ENCODE assay signal across 1 cellular context in genomic region chr10:91589656-91590035, GRCh38.
TF ChIP-seq lines count a peak whose summit lies in the region.

No MANE protein-coding gene starts in this region.

TF ChIP-seq in K562, 482 proteins besides CTCF, POLR2A, EP300 and RAD21:
- TF ChIP-seq PBX2 (CRISPR knock-in tag; IDR thresholded peaks at IDR 0.05; ENCODE audit: low read depth) (no peak), PBX2 (tag; conservative IDR thresholded peaks at IDR 0.05; ENCODE audit: low read depth) (0 out of 2 replicates have a peak, but pooled peaks have one; percentile 4), ZBTB7A (IDR thresholded peaks at IDR 0.05; ENCODE audit: borderline replicate concordance, control insufficient read depth, low read depth, low read length) (no peak)
